Comparison of ENCODE assay signal across 8 cellular contexts in the genomic region with DNA sequence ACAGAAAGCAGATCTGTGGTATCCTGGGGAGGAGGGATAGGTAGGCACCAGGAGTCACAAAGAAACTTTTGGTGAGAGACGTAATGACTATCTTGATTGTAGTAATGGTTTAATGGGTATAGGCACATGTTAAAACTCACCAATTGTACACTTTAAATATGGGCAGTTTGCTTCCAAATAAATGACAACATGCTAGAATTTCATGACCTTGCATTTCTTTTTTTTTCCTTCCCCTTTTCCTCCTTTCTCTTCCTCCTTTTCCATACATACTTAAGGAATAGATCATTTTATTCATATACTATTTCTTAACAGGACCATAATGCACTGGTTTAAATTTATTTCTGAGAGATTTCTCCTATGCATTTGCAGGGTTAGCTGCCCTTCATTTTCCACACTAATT.
"Had no signal": no experiment of that assay in that cellular context is flagged by ENCODE, and none has a peak within 500 bp of the region (broad histone marks: within the 10 kb centered on the region; RNA-seq: fewer than 3 reads in every experiment).

No MANE protein-coding gene starts in this region.

- ATAC-seq: GM12878 had no signal

- FAIRE-seq: G401.6, GM12878, GM12891, GM12892, GM18507, GM19239 had no signal

- DNase-seq: GDM1, GF-D8 had no signal

- H3K4me3 ChIP-seq: GM12878 had no signal
